Comparison of ENCODE assay signal across 26 cellular contexts in the genomic region with DNA sequence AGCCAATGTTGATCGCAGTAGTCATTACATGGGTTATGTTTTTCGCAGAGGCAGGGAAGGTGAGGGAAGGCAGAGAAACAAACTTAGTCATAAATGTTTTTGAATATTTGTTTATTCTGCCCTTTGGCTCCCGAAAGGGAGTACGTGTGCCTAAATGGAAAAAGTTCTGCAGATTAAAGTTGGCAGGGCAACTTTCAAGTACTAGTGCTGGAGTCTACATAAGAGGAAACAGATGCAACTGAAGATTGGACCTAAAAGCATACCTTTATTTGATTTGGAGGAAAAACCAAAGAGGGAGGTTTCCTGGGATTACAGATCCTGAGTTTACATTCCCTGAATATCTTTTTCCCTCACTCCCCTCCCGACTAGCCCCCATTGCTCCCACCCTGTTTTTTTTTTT. TPM values are rescaled to one million over a fixed set of nuclear protein-coding genes. Genes with fewer than 3 reads are reported as not detected.
DNase-seq lines count a peak whose midpoint lies in the region; ATAC-seq, FAIRE-seq and TF ChIP-seq lines count a peak whose summit lies in the region.
"Had no signal": no experiment of that assay in that cellular context is flagged by ENCODE, and none has a peak within 500 bp of the region (broad histone marks: within the 10 kb centered on the region; RNA-seq: fewer than 3 reads in every experiment).

No MANE protein-coding gene starts in this region.

- H2BK120ac ChIP-seq in mesendoderm (ENCODE audit: low read depth, low read length): no peak overlapping the region

- H3K27me3 ChIP-seq in mesendoderm (ENCODE audit: insufficient read depth, low read length, poor library complexity): no peaks in the 10 kb centered on the region
- H3K27me3 ChIP-seq: testis had no signal

- FAIRE-seq in H54 (lab: Jason Lieb, UNC): no peak
- FAIRE-seq: G401.6, TTC549 had no signal

- peak overlapping the region; percentile 13 for H3K4me3 ChIP-seq in coronary artery
- no peak overlapping the region for H3K4me3 ChIP-seq in mesendoderm (ENCODE audit: low read length)
- H3K4me3 ChIP-seq: mucosa of descending colon, prostate gland, skin epidermis, testis had no signal

- no peak overlapping the region for H3K23ac ChIP-seq in mesendoderm (ENCODE audit: low read length)

- H3K4me2 ChIP-seq in mesendoderm (ENCODE audit: low read length): no peak overlapping the region

- DNase-seq in CMK (ENCODE audit: low read depth): peak; percentile 42
- DNase-seq in Kasumi-1 (lab: John Stamatoyannopoulos, UW): peak; percentile 20 to 41
- DNase-seq in coronary artery (ENCODE audit: low spot score): no peak
- DNase-seq in mesendoderm: peak; percentile 37
- DNase-seq in NCI-H2107 (lab: John Stamatoyannopoulos, UW): no peak
- DNase-seq in SKM-1 treated with dmso at 0.1 percent for 144 hours (lab: John Stamatoyannopoulos, UW; ENCODE audit: unreplicated experiment): no peak
- no peak for DNase-seq in H54 (ENCODE audit: insufficient read length, low spot score)
- DNase-seq: activated CD4-positive, alpha-beta T cell treated with anti-CD3 and anti-CD28 coated beads, Interleukin-2, amount 10 ng/mL, durations not matched to agents 24 days and 14 days; activated naive CD8-positive, alpha-beta T cell treated with anti-CD3 and anti-CD28 coated beads for 36 hours; DMS 273 treated with DMSO at 0.1 percent for 48 hours; KG1; left colon; mucosa of descending colon; NCI-H1048; NCI-H187 treated with DMSO at 0.1 percent for 48 hours; NCI-H2227 treated with DMSO at 0.1 percent for 48 hours; NCI-H774; stimulated activated CD4-positive, alpha-beta T cell treated with anti-CD3 and anti-CD28 coated beads, Interleukin-2, amount 100 ng/mL, for 24 hours; T-cell; testis had no signal

- H3K18ac ChIP-seq in mesendoderm (ENCODE audit: low read length): no peak overlapping the region

- peaks cover 9% of the 10 kb centered on the region for H3K4me1 ChIP-seq in mesendoderm (ENCODE audit: control insufficient read depth, low read depth, low read length)
- H3K4me1 ChIP-seq: prostate gland had no signal

- H4K5ac ChIP-seq in mesendoderm (ENCODE audit: low read length): no peak overlapping the region

- no peak overlapping the region for H3K4ac ChIP-seq in mesendoderm (ENCODE audit: low read depth, low read length)

- no peak overlapping the region for H2AK5ac ChIP-seq in mesendoderm (ENCODE audit: low read length)

- H3K79me2 ChIP-seq in mesendoderm (ENCODE audit: control insufficient read depth, insufficient read depth, low read length): peaks cover 59% of the 10 kb centered on the region

- peak overlapping the region in 1 of 2 donors; percentile 36 for H3K27ac ChIP-seq in coronary artery
- no peak overlapping the region for H3K27ac ChIP-seq in mesendoderm (ENCODE audit: low read depth, low read length)
- H3K27ac ChIP-seq: prostate gland, skin epidermis had no signal

- no peak overlapping the region for H4K8ac ChIP-seq in mesendoderm (ENCODE audit: low read depth, low read length)

- H3K79me1 ChIP-seq in mesendoderm (ENCODE audit: low read length): peaks cover 21% of the 10 kb centered on the region

- no peak overlapping the region for H2BK5ac ChIP-seq in mesendoderm (ENCODE audit: low read length)

- ATAC-seq in HG03095 (IDR thresholded peaks at IDR 0.05; ENCODE audit: unreplicated experiment): no peak
- ATAC-seq: left colon; mucosa of descending colon; stimulated activated memory B cell treated with anti-CD40 and anti-IgM and Interleukin-4, amounts not matched to agents 10 μg/mL and 1 μg/mL and 100 μg/mL, for 72 hours; T-cell had no signal

- no peak for TF ChIP-seq POLR2A in H54 (IDR thresholded peaks at IDR 0.05; ENCODE audit: low read depth, low read length)

- no CpG with 5 or more reads among the region's 5 CpGs for WGBS in mesendoderm (ENCODE audit: extremely low coverage, insufficient coverage, low lambda C conversion rate)

- H3K9ac ChIP-seq in mesendoderm (ENCODE audit: low read length): no peak overlapping the region

- no peaks in the 10 kb centered on the region for H3K36me3 ChIP-seq in mesendoderm (ENCODE audit: control insufficient read depth, insufficient read depth, low read length)
- H3K36me3 ChIP-seq: prostate gland had no signal

- H3K56ac ChIP-seq in mesendoderm (ENCODE audit: low read length): no peak overlapping the region

- no peak overlapping the region for H2BK15ac ChIP-seq in mesendoderm (replicated peaks; ENCODE audit: low read depth)

- TF ChIP-seq CTCF in coronary artery (IDR thresholded peaks at IDR 0.05): no peak

RNA-seq across cellular contexts. Expression of gene HSD17B12, which starts 5.7 kb away (rescaled TPM):
- polyA plus RNA-seq in mesendoderm (2013, experiment 1 of 2): 112 TPM
- polyA plus RNA-seq in mesendoderm (2013, experiment 2 of 2): 109 TPM

Comparison
In these comparisons a context has a peak if more than half of its experiments do, and no peak if none do; other contexts are left out.
1. DNase-seq: peak in CMK (single experiment), Kasumi-1 (2 of 2) and mesendoderm (single experiment); none in coronary artery (single experiment), NCI-H2107 (single experiment), SKM-1 treated with dmso at 0.1 percent for 144 hours (single experiment) and H54 (single experiment).